ENCODE assay signal across 11 cellular contexts in the genomic region with DNA sequence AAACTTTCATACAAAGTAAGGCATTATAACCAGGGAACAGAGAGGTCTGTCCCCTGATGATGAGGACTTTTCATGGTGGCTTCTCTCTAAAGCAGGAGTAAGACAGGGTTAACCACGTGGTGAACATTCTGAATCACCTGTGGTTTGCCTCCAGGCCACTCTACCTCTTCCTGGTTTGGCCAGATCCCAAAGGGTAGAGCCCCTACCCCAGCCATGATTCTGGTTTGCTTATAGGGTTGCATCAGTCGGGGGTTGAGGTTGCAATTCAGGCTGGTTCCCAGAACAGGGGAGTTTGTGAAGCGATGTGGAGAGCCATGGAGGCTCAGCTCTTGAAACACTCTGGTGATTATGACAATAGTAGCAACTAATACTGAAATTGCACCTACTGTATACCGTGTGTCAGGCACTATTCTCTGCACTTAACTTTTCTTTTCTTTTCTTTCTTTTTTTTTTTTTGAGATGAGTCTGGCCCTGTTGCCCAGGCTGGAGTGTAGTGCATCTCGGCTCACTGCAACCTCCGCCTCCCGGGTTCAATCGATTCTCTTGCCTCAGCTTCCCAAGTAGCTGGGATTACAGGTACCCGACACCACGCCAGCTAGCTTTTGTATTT. TPM values are rescaled to one million over a fixed set of nuclear protein-coding genes. Genes with fewer than 3 reads are reported as not detected.
DNase-seq lines count a peak whose midpoint lies in the region; ATAC-seq lines count a peak whose summit lies in the region.
"Had no signal": no experiment of that assay in that cellular context is flagged by ENCODE, and none has a peak within 500 bp of the region (broad histone marks: within the 10 kb centered on the region; RNA-seq: fewer than 3 reads in every experiment).

No MANE protein-coding gene starts in this region.

- POLR2A ChIA-PET in activated CD8-positive, alpha-beta T cell treated with anti-CD3 and anti-CD28 coated beads, Interleukin-2, amount 10 ng/mL, durations not matched to agents 7 days and 5 days (lab: Charles Lee): no interaction called here

- peaks cover 55% of the 10 kb centered on the region for H3K4me1 Mint-ChIP-seq in activated CD8-positive, alpha-beta T cell treated with anti-CD3 and anti-CD28 coated beads, Interleukin-2, amount 10 ng/mL, durations not matched to agents 7 days and 5 days (ENCODE audit: low read depth)
- peaks cover 89% of the 10 kb centered on the region for H3K4me1 Mint-ChIP-seq in stimulated activated memory B cell treated with anti-CD40 and anti-IgM and Interleukin-4, amounts not matched to agents 10 μg/mL and 1 μg/mL and 100 μg/mL, for 72 hours

- H3K27ac Mint-ChIP-seq in activated naive CD4-positive, alpha-beta T cell treated with anti-CD3 and anti-CD28 coated beads, Interleukin-2, amount 50 U/mL, for 72 hours: peak overlapping the region in 1 of 2 donors; percentile 61
- H3K27ac Mint-ChIP-seq in activated CD8-positive, alpha-beta T cell treated with anti-CD3 and anti-CD28 coated beads, Interleukin-2, amount 10 ng/mL, durations not matched to agents 7 days and 5 days: peak overlapping the region; percentile 77
- peak overlapping the region; percentile 91 for H3K27ac Mint-ChIP-seq in stimulated activated memory B cell treated with anti-CD40 and anti-IgM and Interleukin-4, amounts not matched to agents 10 μg/mL and 1 μg/mL and 100 μg/mL, for 72 hours

- no peaks in the 10 kb centered on the region for H3K36me3 Mint-ChIP-seq in activated naive CD4-positive, alpha-beta T cell treated with anti-CD3 and anti-CD28 coated beads, Interleukin-2, amount 50 U/mL, for 72 hours
- peaks cover 19% of the 10 kb centered on the region for H3K36me3 Mint-ChIP-seq in activated CD8-positive, alpha-beta T cell treated with anti-CD3 and anti-CD28 coated beads, Interleukin-2, amount 10 ng/mL, durations not matched to agents 7 days and 5 days (ENCODE audit: low read depth)
- peaks cover 68% of the 10 kb centered on the region for H3K36me3 Mint-ChIP-seq in stimulated activated memory B cell treated with anti-CD40 and anti-IgM and Interleukin-4, amounts not matched to agents 10 μg/mL and 1 μg/mL and 100 μg/mL, for 72 hours

- peak; percentile 91 to 92 for ATAC-seq in activated naive CD4-positive, alpha-beta T cell treated with anti-CD3 and anti-CD28 coated beads, Interleukin-2, amount 50 U/mL, for 72 hours
- ATAC-seq in HG03139 (IDR thresholded peaks at IDR 0.05; ENCODE audit: unreplicated experiment): peak; percentile 41
- peak; percentile 44 for ATAC-seq in activated CD8-positive, alpha-beta T cell treated with anti-CD3 and anti-CD28 coated beads, Interleukin-2, amount 10 ng/mL, durations not matched to agents 7 days and 5 days
- peak; percentile 47 for ATAC-seq in stimulated activated memory B cell treated with anti-CD40 and anti-IgM and Interleukin-4, amounts not matched to agents 10 μg/mL and 1 μg/mL and 100 μg/mL, for 72 hours
- ATAC-seq in HG03025 (IDR thresholded peaks at IDR 0.05; ENCODE audit: low FRiP score, unreplicated experiment): no peak
- no peak for ATAC-seq in HG03521 (IDR thresholded peaks at IDR 0.05; ENCODE audit: unreplicated experiment)

- no peak overlapping the region for H3K4me3 Mint-ChIP-seq in activated CD8-positive, alpha-beta T cell treated with anti-CD3 and anti-CD28 coated beads, Interleukin-2, amount 10 ng/mL, durations not matched to agents 7 days and 5 days
- peak overlapping the region; percentile 46 for H3K4me3 Mint-ChIP-seq in stimulated activated memory B cell treated with anti-CD40 and anti-IgM and Interleukin-4, amounts not matched to agents 10 μg/mL and 1 μg/mL and 100 μg/mL, for 72 hours

- no peaks in the 10 kb centered on the region for H3K9me3 Mint-ChIP-seq in activated naive CD4-positive, alpha-beta T cell treated with anti-CD3 and anti-CD28 coated beads, Interleukin-2, amount 50 U/mL, for 72 hours
- H3K9me3 Mint-ChIP-seq in activated CD8-positive, alpha-beta T cell treated with anti-CD3 and anti-CD28 coated beads, Interleukin-2, amount 10 ng/mL, durations not matched to agents 7 days and 5 days (ENCODE audit: insufficient read depth): no peaks in the 10 kb centered on the region
- H3K9me3 Mint-ChIP-seq in stimulated activated memory B cell treated with anti-CD40 and anti-IgM and Interleukin-4, amounts not matched to agents 10 μg/mL and 1 μg/mL and 100 μg/mL, for 72 hours: no peaks in the 10 kb centered on the region

- peaks cover 14% of the 10 kb centered on the region for H3K27me3 Mint-ChIP-seq in activated CD8-positive, alpha-beta T cell treated with anti-CD3 and anti-CD28 coated beads, Interleukin-2, amount 10 ng/mL, durations not matched to agents 7 days and 5 days (ENCODE audit: low read depth)
- no peaks in the 10 kb centered on the region for H3K27me3 Mint-ChIP-seq in stimulated activated memory B cell treated with anti-CD40 and anti-IgM and Interleukin-4, amounts not matched to agents 10 μg/mL and 1 μg/mL and 100 μg/mL, for 72 hours

- CTCF ChIA-PET in activated CD8-positive, alpha-beta T cell treated with anti-CD3 and anti-CD28 coated beads, Interleukin-2, amount 10 ng/mL, durations not matched to agents 7 days and 5 days (lab: Charles Lee): interaction anchor here (0.6 to 1.9 kb wide), 2 partner anchors 11 to 12 kb away, joined by 3 to 8 read pairs; no protein-coding TSS in a partner anchor

- peak; percentile 58 to 85 for DNase-seq in activated naive CD4-positive, alpha-beta T cell treated with anti-CD3 and anti-CD28 coated beads, Interleukin-2, amount 50 U/mL, for 72 hours (ENCODE audit: low spot score in 2 of 2)
- no peak for DNase-seq in activated naive CD4-positive, alpha-beta T cell treated with anti-CD3 and anti-CD28 coated beads, Interleukin-2, amount 50 U/mL, for 16 hours
- DNase-seq in activated CD8-positive, alpha-beta T cell treated with anti-CD3 and anti-CD28 coated beads, Interleukin-2, amount 10 ng/mL, durations not matched to agents 7 days and 5 days: peak; percentile 65
- no peak for DNase-seq in SHP77 (lab: John Stamatoyannopoulos, UW)
- DNase-seq: cortex of kidney, hypothalamus, NCI-H446 treated with DMSO at 0.1 percent for 48 hours had no signal

RNA-seq across cellular contexts. Expression of gene CNR2, which starts 8.3 kb away (rescaled TPM):
- under 1 TPM in 1 of 2 donors, not detected in 1; 0.05 TPM for total RNA-seq in activated naive CD4-positive, alpha-beta T cell treated with anti-CD3 and anti-CD28 coated beads, Interleukin-2, amount 50 U/mL, for 72 hours
- 1 to 10 TPM; 3.4 to 3.7 TPM for total RNA-seq in activated CD8-positive, alpha-beta T cell treated with anti-CD3 and anti-CD28 coated beads, Interleukin-2, amount 10 ng/mL, durations not matched to agents 7 days and 5 days

RNA-seq across cellular contexts. Expression of gene FUCA1, which starts 36.8 kb away (rescaled TPM):
- total RNA-seq in activated naive CD4-positive, alpha-beta T cell treated with anti-CD3 and anti-CD28 coated beads, Interleukin-2, amount 50 U/mL, for 72 hours: 1 to 10 TPM; 4.3 to 6.4 TPM
- total RNA-seq in activated CD8-positive, alpha-beta T cell treated with anti-CD3 and anti-CD28 coated beads, Interleukin-2, amount 10 ng/mL, durations not matched to agents 7 days and 5 days: 1 to 10 TPM; 7.1 to 7.3 TPM

RNA-seq across cellular contexts. Expression of gene PNRC2, which starts 54.8 kb away (rescaled TPM):
- total RNA-seq in activated naive CD4-positive, alpha-beta T cell treated with anti-CD3 and anti-CD28 coated beads, Interleukin-2, amount 50 U/mL, for 72 hours: 100 to 1,000 TPM; 121 to 137 TPM
- total RNA-seq in activated CD8-positive, alpha-beta T cell treated with anti-CD3 and anti-CD28 coated beads, Interleukin-2, amount 10 ng/mL, durations not matched to agents 7 days and 5 days: 100 to 1,000 TPM; 129 to 134 TPM

Comparison
In these comparisons a context has a peak if more than half of its experiments do, and no peak if none do; other contexts are left out.
1. DNase-seq: peak in activated naive CD4-positive, alpha-beta T cell treated with anti-CD3 and anti-CD28 coated beads, Interleukin-2, amount 50 U/mL, for 72 hours (2 of 2) and activated CD8-positive, alpha-beta T cell treated with anti-CD3 and anti-CD28 coated beads, Interleukin-2, amount 10 ng/mL, durations not matched to agents 7 days and 5 days (single experiment); none in activated naive CD4-positive, alpha-beta T cell treated with anti-CD3 and anti-CD28 coated beads, Interleukin-2, amount 50 U/mL, for 16 hours (single experiment) and SHP77 (0 of 2).
2. ATAC-seq: peak in activated naive CD4-positive, alpha-beta T cell treated with anti-CD3 and anti-CD28 coated beads, Interleukin-2, amount 50 U/mL, for 72 hours (2 of 2), HG03139 (single experiment), activated CD8-positive, alpha-beta T cell treated with anti-CD3 and anti-CD28 coated beads, Interleukin-2, amount 10 ng/mL, durations not matched to agents 7 days and 5 days (single experiment) and stimulated activated memory B cell treated with anti-CD40 and anti-IgM and Interleukin-4, amounts not matched to agents 10 μg/mL and 1 μg/mL and 100 μg/mL, for 72 hours (single experiment); none in HG03025 (single experiment) and HG03521 (single experiment).
3. RNA of gene CNR2, which starts 8.3 kb away (total RNA-seq): 3.4 to 3.7 TPM in activated CD8-positive, alpha-beta T cell treated with anti-CD3 and anti-CD28 coated beads, Interleukin-2, amount 10 ng/mL, durations not matched to agents 7 days and 5 days; 0.05 TPM in activated naive CD4-positive, alpha-beta T cell treated with anti-CD3 and anti-CD28 coated beads, Interleukin-2, amount 50 U/mL, for 72 hours; every median in the first group is over 4 times any median in the second.